ENCODE assay signal across 8 cellular contexts in the genomic region with DNA sequence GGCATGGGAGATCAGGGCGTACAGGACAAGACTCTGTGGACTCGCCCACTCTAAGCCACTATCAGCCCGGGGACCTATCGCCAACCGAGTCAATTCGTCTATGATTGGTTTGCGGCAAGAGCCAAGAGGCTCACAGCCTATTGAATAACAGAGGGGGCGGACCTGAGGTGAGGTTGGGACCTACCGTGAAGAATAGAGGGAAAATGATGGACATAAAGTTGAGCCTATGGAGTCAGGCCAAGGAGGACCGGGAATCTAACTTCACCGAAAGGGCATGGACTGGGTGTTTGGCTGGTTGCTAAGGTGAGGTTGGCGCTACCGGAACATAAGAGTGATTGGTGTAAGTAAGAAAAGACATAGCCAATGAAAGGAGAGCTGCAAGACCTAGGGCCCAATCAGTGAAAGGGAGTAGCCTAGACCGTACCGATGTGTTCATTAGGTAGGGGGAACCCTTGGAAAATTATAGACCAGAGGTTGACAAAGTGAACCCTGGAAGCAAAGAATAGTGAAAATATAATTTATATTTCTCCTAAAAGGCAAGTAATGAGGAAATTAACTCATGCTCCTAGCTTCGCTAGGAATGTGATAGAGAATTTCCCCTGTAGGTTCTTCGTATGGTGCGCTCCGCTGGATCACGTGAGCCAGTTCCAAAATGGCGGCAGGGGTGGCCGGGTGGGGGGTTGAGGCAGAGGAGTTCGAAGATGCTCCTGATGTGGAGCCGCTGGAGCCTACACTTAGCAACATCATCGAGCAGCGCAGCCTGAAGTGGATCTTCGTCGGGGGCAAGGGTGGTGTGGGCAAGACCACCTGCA. TPM values are rescaled to one million over a fixed set of nuclear protein-coding genes. Genes with fewer than 3 reads are reported as not detected.
DNase-seq lines count a peak whose midpoint lies in the region; ATAC-seq lines count a peak whose summit lies in the region.

A gene (plus strand): TSS at position 644 of the 812 bp plus-strand sequence. CDS start 9 bp downstream, at position 653.

- peaks cover 6% of the 10 kb centered on the region for H3K4me1 ChIP-seq in NT2/D1 (ENCODE audit: insufficient read depth, insufficient read length)

- peak within 1 kb of the TSS; percentile 93 for H3K9ac ChIP-seq in NT2/D1 (ENCODE audit: insufficient read length, low read depth)

- peak within 1 kb of the TSS; percentile 95 for H3K4me3 ChIP-seq in NT2/D1 (ENCODE audit: insufficient read length, low read depth)

- no peaks in the 10 kb centered on the region for H3K27me3 ChIP-seq in NT2/D1 (ENCODE audit: insufficient read depth, insufficient read length)

- DNase-seq in COLO829 (ENCODE audit: low spot score) (peak; percentile 99), HT1080 (ENCODE audit: low read depth) (peak; percentile 100), NT2/D1 (ENCODE audit: low read depth, low spot score) (peak; percentile 99), mesenteric fat pad (ENCODE audit: low spot score) (peak; percentile 91)
- peak; percentile 63 for DNase-seq in activated CD8-positive, alpha-beta memory T cell treated with anti-CD3 and anti-CD28 coated beads, Interleukin-2, amount 50 U/mL, for 24 hours (ENCODE audit: extremely low read depth)
- DNase-seq in stimulated activated CD8-positive, alpha-beta memory T cell treated with anti-CD3 and anti-CD28 coated beads, Interleukin-15, amount 100 ng/mL, for 24 hours (ENCODE audit: low read depth), result peak; percentile 53

- ATAC-seq in GM21360 (IDR thresholded peaks at IDR 0.05; ENCODE audit: unreplicated experiment), result peak; percentile 77

- H3K9me3 ChIP-seq in NT2/D1 (ENCODE audit: insufficient read depth, low read length), result no peaks in the 10 kb centered on the region

- in situ Hi-C loops in endometrial microvascular endothelial cells (cut with HindIII; ENCODE audit: inconsistent ontology term, low pct_unique_long_range_greater_than_20kb, low sequenced_read_pairs), result no loop called here

- peaks cover 43% of the 10 kb centered on the region for H3K36me3 ChIP-seq in NT2/D1 (ENCODE audit: insufficient read depth, insufficient read length, low read length)

RNA-seq across cellular contexts. Expression of the gene that starts here (rescaled TPM):
- 138 and 140 TPM in 2 replicates for total RNA-seq in HT1080 (2014; rRNA removed; shearing (Covaris generic))
- polyA plus RNA-seq in HT1080 (2015; cell fraction: cytosol; rRNA removed), result 97.2 and 111 TPM in 2 replicates
- 64.6 and 73.6 TPM in 2 replicates for polyA plus RNA-seq in HT1080 (2015; cell fraction: nucleus; rRNA removed)
- total RNA-seq in endometrial microvascular endothelial cells (ENCODE audit: inconsistent ontology term) (131 TPM), mesenteric fat pad (57.6 TPM)

Comparison
In these comparisons a context has a peak if more than half of its experiments do, and no peak if none do; other contexts are left out.
1. Peak in every context shown above with its lines: DNase-seq, ATAC-seq and H3K4me3 ChIP-seq.